1 cellular context compared by ENCODE assay signal in the genomic region with DNA sequence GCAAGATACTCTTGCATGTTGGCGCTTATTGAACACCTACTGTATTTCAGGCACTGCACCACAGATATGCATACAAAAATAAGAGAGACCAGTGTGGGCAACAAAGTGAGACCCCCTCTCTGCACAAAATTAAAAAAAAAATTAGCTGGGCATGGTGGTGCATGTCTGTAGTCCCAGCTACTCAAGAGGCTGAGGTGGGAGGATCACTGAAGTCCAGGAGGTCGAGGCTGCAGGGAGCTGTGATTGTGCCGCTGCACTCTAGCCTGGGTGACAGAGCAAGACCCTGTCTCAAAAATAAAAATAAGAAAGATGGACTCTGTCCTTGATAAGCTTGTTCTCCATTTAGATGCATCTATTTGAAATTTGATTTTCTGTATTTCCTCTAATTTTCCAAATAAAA.
TF ChIP-seq lines count a peak whose summit lies in the region.

No MANE protein-coding gene starts in this region.

TF ChIP-seq in GM12878, 131 proteins besides CTCF, POLR2A, EP300 and RAD21:
- no peak for TF ChIP-seq NR2C2 (IDR thresholded peaks at IDR 0.05; ENCODE audit: borderline replicate concordance, control insufficient read depth, insufficient read length, low read depth)
- TF ChIP-seq, protein P1, sequence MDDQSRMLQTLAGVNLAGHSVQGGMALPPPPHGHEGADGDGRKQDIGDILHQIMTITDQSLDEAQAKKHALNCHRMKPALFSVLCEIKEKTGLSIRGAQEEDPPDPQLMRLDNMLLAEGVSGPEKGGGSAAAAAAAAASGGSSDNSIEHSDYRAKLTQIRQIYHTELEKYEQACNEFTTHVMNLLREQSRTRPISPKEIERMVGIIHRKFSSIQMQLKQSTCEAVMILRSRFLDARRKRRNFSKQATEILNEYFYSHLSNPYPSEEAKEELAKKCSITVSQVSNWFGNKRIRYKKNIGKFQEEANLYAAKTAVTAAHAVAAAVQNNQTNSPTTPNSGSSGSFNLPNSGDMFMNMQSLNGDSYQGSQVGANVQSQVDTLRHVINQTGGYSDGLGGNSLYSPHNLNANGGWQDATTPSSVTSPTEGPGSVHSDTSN (IDR thresholded peaks at IDR 0.05; ENCODE audit: insufficient replicate concordance, low read depth, low read length), result no peak
- no peak for TF ChIP-seq SMAD5 (IDR thresholded peaks at IDR 0.05; ENCODE audit: low read depth)
- TF ChIP-seq RFX5 (IDR thresholded peaks at IDR 0.05; ENCODE audit: low read depth, low read length), result no peak
- no peak for TF ChIP-seq FOS (IDR thresholded peaks at IDR 0.05; ENCODE audit: borderline replicate concordance, extremely low read depth, insufficient read length)
- TF ChIP-seq, protein P2, sequence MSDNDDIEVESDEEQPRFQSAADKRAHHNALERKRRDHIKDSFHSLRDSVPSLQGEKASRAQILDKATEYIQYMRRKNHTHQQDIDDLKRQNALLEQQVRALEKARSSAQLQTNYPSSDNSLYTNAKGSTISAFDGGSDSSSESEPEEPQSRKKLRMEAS (IDR thresholded peaks at IDR 0.05; ENCODE audit: low read depth, low read length), result no peak
- no peak for TF ChIP-seq BACH1 (IDR thresholded peaks at IDR 0.05; ENCODE audit: borderline replicate concordance)
- TF ChIP-seq KDM1A (IDR thresholded peaks at IDR 0.05; ENCODE audit: borderline replicate concordance), result no peak
- TF ChIP-seq, protein P3, sequence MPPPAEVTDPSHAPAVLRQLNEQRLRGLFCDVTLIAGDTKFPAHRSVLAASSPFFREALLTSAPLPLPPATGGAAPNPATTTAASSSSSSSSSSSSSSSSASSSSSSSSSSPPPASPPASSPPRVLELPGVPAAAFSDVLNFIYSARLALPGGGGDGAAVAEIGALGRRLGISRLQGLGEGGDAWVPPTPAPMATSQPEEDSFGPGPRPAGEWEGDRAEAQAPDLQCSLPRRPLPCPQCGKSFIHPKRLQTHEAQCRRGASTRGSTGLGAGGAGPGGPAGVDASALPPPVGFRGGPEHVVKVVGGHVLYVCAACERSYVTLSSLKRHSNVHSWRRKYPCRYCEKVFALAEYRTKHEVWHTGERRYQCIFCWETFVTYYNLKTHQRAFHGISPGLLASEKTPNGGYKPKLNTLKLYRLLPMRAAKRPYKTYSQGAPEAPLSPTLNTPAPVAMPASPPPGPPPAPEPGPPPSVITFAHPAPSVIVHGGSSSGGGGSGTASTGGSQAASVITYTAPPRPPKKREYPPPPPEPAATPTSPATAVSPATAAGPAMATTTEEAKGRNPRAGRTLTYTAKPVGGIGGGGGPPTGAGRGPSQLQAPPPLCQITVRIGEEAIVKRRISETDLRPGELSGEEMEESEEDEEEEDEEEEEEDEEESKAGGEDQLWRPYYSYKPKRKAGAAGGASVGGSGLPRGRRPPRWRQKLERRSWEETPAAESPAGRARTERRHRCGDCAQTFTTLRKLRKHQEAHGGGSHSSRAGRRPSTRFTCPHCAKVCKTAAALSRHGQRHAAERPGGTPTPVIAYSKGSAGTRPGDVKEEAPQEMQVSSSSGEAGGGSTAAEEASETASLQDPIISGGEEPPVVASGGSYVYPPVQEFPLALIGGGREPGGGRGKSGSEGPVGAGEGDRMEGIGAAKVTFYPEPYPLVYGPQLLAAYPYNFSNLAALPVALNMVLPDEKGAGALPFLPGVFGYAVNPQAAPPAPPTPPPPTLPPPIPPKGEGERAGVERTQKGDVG (CRISPR knock-in tag; IDR thresholded peaks at IDR 0.05), result no peak
- TF ChIP-seq ZNF24 (IDR thresholded peaks at IDR 0.05), result no peak
